10 cellular contexts compared by ENCODE assay signal in the genomic region with DNA sequence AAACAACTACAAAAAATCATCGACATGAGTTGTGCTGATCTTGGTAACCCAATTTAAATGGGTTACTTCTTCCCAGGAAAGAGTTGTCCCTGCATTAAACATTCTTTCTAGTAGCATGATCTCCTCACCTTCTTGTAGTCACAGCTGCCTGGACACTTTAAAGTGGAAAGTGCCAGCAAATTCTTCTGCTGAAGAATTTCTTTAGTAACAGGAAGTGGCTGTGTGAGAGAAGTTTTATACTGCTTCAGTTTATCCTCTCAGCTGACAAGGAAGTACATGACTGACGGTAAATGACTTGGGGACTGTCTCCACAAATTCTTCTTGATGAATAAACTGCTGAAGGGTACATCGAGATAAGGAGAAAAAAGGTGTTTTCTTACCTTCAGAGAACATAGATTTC. TPM values are rescaled to one million over a fixed set of nuclear protein-coding genes. Genes with fewer than 3 reads are reported as not detected.
A peak's percentile ranks its signal among the peaks of the same experiment; 100 is the strongest.
DNase-seq lines count a peak whose midpoint lies in the region; ATAC-seq and TF ChIP-seq lines count a peak whose summit lies in the region.
"Had no signal": no experiment of that assay in that cellular context is flagged by ENCODE, and none has a peak within 500 bp of the region (broad histone marks: within the 10 kb centered on the region; RNA-seq: fewer than 3 reads in every experiment).

No MANE protein-coding gene starts in this region.

- H3K4me2 ChIP-seq in PC-3 (ENCODE audit: low read length) = peak overlapping the region; percentile 73

- no peaks in the 10 kb centered on the region for H3K79me2 ChIP-seq in PC-3 (ENCODE audit: low read length)

- intact Hi-C loops in PC-3 (cut with micrococcal nuclease) = no loop called here
- intact Hi-C loops in spleen (cut with DNase I; ENCODE audit: low total_unique reads) = no loop called here
- intact Hi-C loops in lower leg skin (cut with DNase I; ENCODE audit: low total_unique reads) = no loop called here

- TF ChIP-seq CTCF in PC-3 (conservative IDR thresholded peaks at IDR 0.05; ENCODE audit: low read depth, low read length) (no peak), spleen (IDR thresholded peaks at IDR 0.05 in 8 of 11, conservative IDR thresholded peaks at IDR 0.05 in 3 of 11) (no peak), lower leg skin (IDR thresholded peaks at IDR 0.05) (no peak)

- H3K4me3 ChIP-seq in PC-3 (ENCODE audit: low read length) = peak overlapping the region; percentile 38; the same call in 1 of the 2 replicates
- peak overlapping the region in 4 of 8 donors; percentile 3 to 39 (median 14) for H3K4me3 ChIP-seq in spleen
- no peak overlapping the region for H3K4me3 ChIP-seq in lower leg skin (ENCODE audit: low read depth, poor library complexity, severe bottlenecking)

- ATAC-seq in PC-3 (no peak), HG03521 (IDR thresholded peaks at IDR 0.05; ENCODE audit: unreplicated experiment) (no peak)

- TF ChIP-seq POLR2A in spleen (IDR thresholded peaks at IDR 0.05) (no peak), lower leg skin (IDR thresholded peaks at IDR 0.05) (no peak)

- peak overlapping the region; percentile 63 for H2AFZ ChIP-seq in PC-3 (ENCODE audit: low read length)

- H3K9me2 ChIP-seq in PC-3 (replicated peaks; ENCODE audit: low read length) = no peaks in the 10 kb centered on the region

- POLR2A ChIA-PET in PC-3 (lab: Charles Lee; ENCODE audit: unreplicated experiment) = no interaction called here

- H3K27ac ChIP-seq in PC-3 (ENCODE audit: low read length) = no peak overlapping the region
- peak overlapping the region; percentile 0 for H3K27ac ChIP-seq in epithelial cell of prostate
- peak overlapping the region; percentile 4 to 83 (median 78) for H3K27ac ChIP-seq in spleen
- H3K27ac ChIP-seq: 22Rv1 had no signal

- no peaks in the 10 kb centered on the region for H3K36me3 ChIP-seq in PC-3 (ENCODE audit: low read depth, low read length)
- H3K36me3 ChIP-seq in spleen = no peaks in the 10 kb centered on the region

- 0 out of 2 replicates have a peak, but pooled peaks cover 6% of the 10 kb centered on the region for H3K4me1 ChIP-seq in PC-3 (ENCODE audit: insufficient read depth, low read length)
- H3K4me1 ChIP-seq in spleen = peaks cover 0 to 43% (median 8%) of the 10 kb centered on the region in 6 donors

- no peak overlapping the region for H3K9ac ChIP-seq in PC-3 (ENCODE audit: low read length)

- CTCF ChIA-PET in PC-3 (lab: Charles Lee) = no interaction called here

- peaks cover under 1% of the 10 kb centered on the region; the same call in 1 of the 2 replicates for H3K27me3 ChIP-seq in PC-3 (ENCODE audit: low read length)
- no peaks in the 10 kb centered on the region for H3K27me3 ChIP-seq in spleen (replicated peaks in 1 of 7)

- no peaks in the 10 kb centered on the region for H3F3A ChIP-seq in PC-3 (ENCODE audit: low read length, unreplicated experiment)

- no TSS peak for BruUV-seq in PC-3 (replicated peaks; lab: Mats Ljungman, UMichigan)

- no peaks in the 10 kb centered on the region for H3K9me3 ChIP-seq in PC-3 (ENCODE audit: low read length)
- no peaks in the 10 kb centered on the region for H3K9me3 ChIP-seq in spleen

- H4K20me1 ChIP-seq in PC-3 (ENCODE audit: low read length) = no peaks in the 10 kb centered on the region

- WGBS in spleen, 5 donors = 29 to 33% (median 30%) methylated on average over 3 of the region's 3 CpGs
- WGBS in lower leg skin, 2 donors = 53 to 60% methylated on average over 3 of the region's 3 CpGs

- DNase-seq in SIG-M5 treated with dmso at 0.1 percent for 504 hours (lab: John Stamatoyannopoulos, UW; ENCODE audit: unreplicated experiment) = peak; percentile 42
- no peak for DNase-seq in SIG-M5 (lab: John Stamatoyannopoulos, UW)
- peak; percentile 31 for DNase-seq in PC-3
- DNase-seq in epithelial cell of prostate (ENCODE audit: low read depth, low spot score) = no peak
- no peak for DNase-seq in spleen
- no peak for DNase-seq in lower leg skin (ENCODE audit: low spot score in 2 of 2)
- DNase-seq in SK-N-DZ (ENCODE audit: low spot score) = no peak
- DNase-seq: NCI-H1105 treated with DMSO at 0.1 percent for 48 hours had no signal

RNA-seq across cellular contexts. Expression of a gene that starts 18.2 kb away (rescaled TPM):
- total RNA-seq in PC-3 (2014; rRNA removed) = not detected in 2 replicates
- 1 to 10 TPM in 6 of 7 donors, under 1 TPM in 1; 0.79 to 3.8 (median 1.7) TPM for total RNA-seq in spleen
- under 1 TPM; 0.24 to 0.35 (median 0.26) TPM for polyA plus RNA-seq in spleen
- total RNA-seq in lower leg skin = not detected
- polyA plus RNA-seq in SK-N-DZ (2014; cell fraction: cytosol; rRNA removed) = not detected in 2 replicates
- not detected in 2 replicates for polyA plus RNA-seq in SK-N-DZ (2014; cell fraction: nucleus; rRNA removed)

Comparison
In these comparisons a context has a peak if more than half of its experiments do, and no peak if none do; other contexts are left out.
1. DNase-seq: peak in SIG-M5 treated with dmso at 0.1 percent for 504 hours (single experiment) and PC-3 (single experiment); none in SIG-M5 (single experiment), epithelial cell of prostate (single experiment), spleen (single experiment), lower leg skin (0 of 2) and SK-N-DZ (single experiment).